In the genomic region with DNA sequence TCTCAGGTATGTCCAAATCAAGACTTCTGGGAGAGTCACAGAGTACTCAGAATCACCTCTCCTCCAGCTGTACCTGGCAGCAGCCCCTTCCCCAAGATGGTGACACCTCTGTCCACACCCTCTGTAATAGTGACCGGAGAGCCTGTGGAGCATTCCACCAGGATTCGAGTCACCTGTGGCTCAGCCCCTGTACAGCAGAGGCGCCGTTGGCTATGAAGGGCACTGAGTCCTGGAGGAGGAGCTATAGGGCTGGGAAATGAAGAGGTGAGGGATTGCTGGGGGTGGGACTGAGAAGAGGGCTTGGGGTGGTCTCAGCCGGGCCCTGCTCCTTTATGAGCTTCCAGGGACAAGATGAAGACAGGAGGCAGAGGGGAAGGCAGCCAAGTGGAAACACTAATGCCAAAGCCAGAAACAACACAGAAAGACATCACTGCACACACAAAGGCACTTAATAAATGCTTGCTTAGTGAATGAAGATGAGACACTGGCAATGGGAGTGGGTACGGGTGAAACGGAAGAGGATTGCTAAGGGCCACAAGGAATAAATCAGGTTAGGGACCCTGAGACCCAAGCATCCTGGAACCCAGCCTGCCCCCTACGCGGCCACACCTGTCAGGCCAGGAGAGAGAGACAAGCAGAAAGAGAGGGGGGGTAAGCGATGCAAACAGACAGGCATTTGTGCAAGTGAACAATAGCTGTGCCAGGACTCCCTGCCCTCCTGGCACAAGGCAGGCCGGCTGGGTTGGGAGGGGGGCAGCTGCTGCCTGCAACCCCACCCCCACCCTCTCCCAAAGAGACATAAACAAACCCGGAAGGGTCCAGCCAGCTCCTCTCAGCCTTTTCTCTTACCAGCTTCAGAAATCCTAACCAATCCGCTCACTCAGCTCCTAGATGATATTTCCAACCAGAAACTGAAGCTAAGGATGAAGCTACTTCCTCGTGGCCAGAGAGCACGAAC, we compare ENCODE assay signal across 7 cellular contexts. TPM values are rescaled to one million over a fixed set of nuclear protein-coding genes. Genes with fewer than 3 reads are reported as not detected.
DNase-seq lines count a peak whose midpoint lies in the region; ATAC-seq and TF ChIP-seq lines count a peak whose summit lies in the region.

No MANE protein-coding gene starts in this region.

- H3K4me2 ChIP-seq in fibroblast of lung (ENCODE audit: extremely low read depth, insufficient read depth, low read length): peak overlapping the region; percentile 78

- H3K9me3 ChIP-seq in HUES6 (ENCODE audit: control insufficient read depth, insufficient read depth, low read depth, low read length) (no peaks in the 10 kb centered on the region), Peyer's patch (no peaks in the 10 kb centered on the region), fibroblast of lung (ENCODE audit: control insufficient read depth, insufficient read depth, low read depth, low read length) (no peaks in the 10 kb centered on the region)

- peak overlapping the region; percentile 31 for H3K9ac ChIP-seq in HUES6 (ENCODE audit: low read length)
- H3K9ac ChIP-seq in fibroblast of lung (ENCODE audit: insufficient read depth, low read length): no peak overlapping the region

- peak overlapping the region; percentile 95; the same call in 1 of the 2 replicates for H3K4me3 ChIP-seq in HUES6 (ENCODE audit: low read depth, low read length)
- peak overlapping the region; percentile 2 to 99 (median 84) for H3K4me3 ChIP-seq in Peyer's patch
- peak overlapping the region; percentile 17 to 90 (median 56) for H3K4me3 ChIP-seq in fibroblast of lung (replicated peaks in 1 of 4; ENCODE audit: control extremely low read depth in 1 of 4, insufficient read depth in 1 of 4, low read depth in 3 of 4, low read length in 4 of 4)

- no peak overlapping the region for H2AFZ ChIP-seq in fibroblast of lung (ENCODE audit: low read length)

- no peak overlapping the region for H3K27ac ChIP-seq in HUES6 (ENCODE audit: low read depth, low read length)
- H3K27ac ChIP-seq in Peyer's patch: peak overlapping the region; percentile 23 to 99 (median 94)
- no peak overlapping the region for H3K27ac ChIP-seq in fibroblast of lung (ENCODE audit: insufficient read depth, low read length)

- ATAC-seq in left lobe of liver: no peak
- ATAC-seq in HG02642 (IDR thresholded peaks at IDR 0.05; ENCODE audit: poor library complexity, unreplicated experiment): no peak

- DNase-seq in Peyer's patch: no peak
- DNase-seq in fibroblast of lung (ENCODE audit: low read depth in 2 of 2): peak in 1 of 2 donors; percentile 37
- DNase-seq in retina: peak; percentile 40
- DNase-seq in left lobe of liver (ENCODE audit: low spot score): no peak
- DNase-seq in GM10266 (ENCODE audit: extremely low spot score): no peak

- no peaks in the 10 kb centered on the region for H4K20me1 ChIP-seq in fibroblast of lung (ENCODE audit: control insufficient read depth, extremely low read depth, insufficient read depth, low read length)

- H3K27me3 ChIP-seq in HUES6 (ENCODE audit: control insufficient read depth, insufficient read depth, low read length) (no peaks in the 10 kb centered on the region), Peyer's patch (no peaks in the 10 kb centered on the region), fibroblast of lung (ENCODE audit: control insufficient read depth, insufficient read depth, low read length) (no peaks in the 10 kb centered on the region)

- TF ChIP-seq CTCF in Peyer's patch (IDR thresholded peaks at IDR 0.05): no peak
- no peak for TF ChIP-seq CTCF in fibroblast of lung (conservative IDR thresholded peaks at IDR 0.05 in 1 of 2, IDR thresholded peaks at IDR 0.05 in 1 of 2; ENCODE audit: low read depth in 1 of 2, low read length in 2 of 2)
- no peak for TF ChIP-seq CTCF in GM10266 (IDR thresholded peaks at IDR 0.05; ENCODE audit: control insufficient read depth, insufficient read depth, low read depth, missing control alignments)

- H3K79me2 ChIP-seq in fibroblast of lung (ENCODE audit: control insufficient read depth, insufficient read depth, low read length): peaks cover 92% of the 10 kb centered on the region

- H3K36me3 ChIP-seq in HUES6 (ENCODE audit: control insufficient read depth, insufficient read depth, low read length) (peaks cover 2% of the 10 kb centered on the region; the same call in 1 of the 2 replicates), Peyer's patch (peaks cover 0 to 7% (median 0%) of the 10 kb centered on the region in 3 donors), fibroblast of lung (ENCODE audit: control insufficient read depth, insufficient read depth, low read length) (peaks cover 4% of the 10 kb centered on the region)

- TF ChIP-seq POLR2A in Peyer's patch (IDR thresholded peaks at IDR 0.05): no peak

- H3K4me1 ChIP-seq in HUES6 (ENCODE audit: control insufficient read depth, insufficient read depth, low read length) (peaks cover 64% of the 10 kb centered on the region), Peyer's patch (peaks cover 0 to 84% (median 37%) of the 10 kb centered on the region in 4 donors), fibroblast of lung (ENCODE audit: control insufficient read depth, extremely low read depth, insufficient read depth, low read length) (peaks cover 34% of the 10 kb centered on the region)

RNA-seq across cellular contexts. Expression of a gene that starts 3.9 kb away (rescaled TPM):
- total RNA-seq in Peyer's patch (100 to 1,000 TPM; 101 to 239 (median 149) TPM), fibroblast of lung (208 and 276 TPM in 2 replicates), left lobe of liver (6.5 TPM)
- 93.9 and 103 TPM in 2 replicates for polyA plus RNA-seq in fibroblast of lung
- 48.5 and 77.3 TPM in 2 replicates for polyA plus RNA-seq in fibroblast of lung (2012)
- polyA minus RNA-seq in fibroblast of lung (ENCODE audit: low replicate concordance): 121 and 150 TPM in 2 replicates

RNA-seq across cellular contexts. Expression of a gene that starts 33.0 kb away (rescaled TPM):
- total RNA-seq in Peyer's patch (1 to 10 TPM in 1 of 4 donors, not detected in 3; 2.3 TPM), fibroblast of lung (not detected in 2 replicates), left lobe of liver (not detected)
- not detected in 2 replicates for polyA plus RNA-seq in fibroblast of lung
- not detected in 2 replicates for polyA plus RNA-seq in fibroblast of lung (2012)
- not detected in 2 replicates for polyA minus RNA-seq in fibroblast of lung (ENCODE audit: low replicate concordance)

RNA-seq across cellular contexts. Expression of a gene that starts 40.3 kb away (rescaled TPM):
- total RNA-seq in Peyer's patch: 100 to 1,000 TPM in 2 of 4 donors, 10 to 100 TPM in 2; 71.5 to 146 (median 96.4) TPM
- 18.2 and 24.6 TPM in 2 replicates for total RNA-seq in fibroblast of lung
- polyA plus RNA-seq in fibroblast of lung: 19.5 and 25.4 TPM in 2 replicates
- polyA plus RNA-seq in fibroblast of lung (2012): 9.0 and 10.4 TPM in 2 replicates
- polyA minus RNA-seq in fibroblast of lung (ENCODE audit: low replicate concordance): 4.9 and 22.7 TPM in 2 replicates
- total RNA-seq in left lobe of liver: 18.5 TPM

RNA-seq across cellular contexts. Expression of a gene that starts 46.3 kb away (rescaled TPM):
- 100 to 1,000 TPM; 133 to 269 (median 202) TPM for total RNA-seq in Peyer's patch
- 304 and 455 TPM in 2 replicates for total RNA-seq in fibroblast of lung
- polyA plus RNA-seq in fibroblast of lung: 673 and 941 TPM in 2 replicates
- polyA plus RNA-seq in fibroblast of lung (2012): 321 and 394 TPM in 2 replicates
- 781 and 908 TPM in 2 replicates for polyA minus RNA-seq in fibroblast of lung (ENCODE audit: low replicate concordance)
- 95.6 TPM for total RNA-seq in left lobe of liver

Comparison
In these comparisons a context has a peak if more than half of its experiments do, and no peak if none do; other contexts are left out.
1. H3K27ac ChIP-seq: peak in Peyer's patch (4 of 4); none in HUES6 (single experiment) and fibroblast of lung (single experiment).
2. RNA of a gene that starts 3.9 kb away (total RNA-seq): 208 to 276 TPM in fibroblast of lung and 101 to 239 TPM in Peyer's patch; 6.5 TPM in left lobe of liver (single experiment); every median in the first group is over 10 times any median in the second.
3. Peak in every context shown above with its lines, with median percentiles within 50 percentile points of each other: H3K4me3 ChIP-seq.